24 cellular contexts compared by ENCODE assay signal in the genomic region with DNA sequence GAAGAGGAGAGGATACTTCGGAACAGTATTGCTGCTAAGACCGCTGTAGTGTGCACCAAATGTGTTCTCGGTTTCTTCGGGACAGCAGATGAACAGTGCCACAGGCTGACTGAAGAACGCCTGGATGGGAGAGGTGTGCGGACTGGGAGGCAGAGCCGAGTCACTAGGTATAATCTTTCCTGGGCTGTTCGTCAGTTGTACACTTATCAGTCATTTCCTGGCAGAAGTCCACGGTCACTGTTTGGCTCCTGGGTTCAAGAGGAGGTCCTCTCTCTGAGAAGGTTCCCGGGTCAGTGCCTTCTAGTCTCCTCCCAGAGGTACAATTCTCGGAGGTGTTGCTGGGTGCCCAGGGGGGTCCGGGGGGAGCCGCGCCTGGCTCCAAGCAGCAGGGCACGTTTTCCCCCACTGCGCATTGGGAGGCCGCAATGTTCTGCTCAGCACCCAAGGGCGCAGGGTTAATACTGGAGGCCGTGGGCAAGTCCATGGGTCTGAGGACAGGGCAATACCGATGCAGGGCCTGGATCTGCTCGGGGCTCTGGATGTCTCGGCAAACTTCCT. TPM values are rescaled to one million over a fixed set of nuclear protein-coding genes. Genes with fewer than 3 reads are reported as not detected.
"Had no signal": no experiment of that assay in that cellular context is flagged by ENCODE, and none has a peak within 500 bp of the region (broad histone marks: within the 10 kb centered on the region; RNA-seq: fewer than 3 reads in every experiment).

No MANE protein-coding gene starts in this region.

- ATAC-seq: effector memory CD8-positive, alpha-beta T cell; heart right ventricle; left lobe of liver; natural killer cell treated with Interleukin-12 subunit alpha and Interleukin-12 subunit beta and Interleukin-15 and Interleukin-18, amount 100 ng/mL, for 72 hours had no signal

- H3K36me3 Mint-ChIP-seq: natural killer cell treated with Interleukin-12 subunit alpha and Interleukin-12 subunit beta and Interleukin-15 and Interleukin-18, amount 100 ng/mL, for 72 hours had no signal

- H3K9me3 Mint-ChIP-seq: dendritic cell treated with granulocyte-macrophage colony-stimulating factor and Interleukin-4, amounts not matched to agents 40 ng/mL and 50 ng/mL, for 4 days; effector memory CD8-positive, alpha-beta T cell; natural killer cell treated with Interleukin-12 subunit alpha and Interleukin-12 subunit beta and Interleukin-15 and Interleukin-18, amount 100 ng/mL, for 72 hours; neural progenitor cell; type B pancreatic cell had no signal

- DNase-seq: effector memory CD8-positive, alpha-beta T cell; heart right ventricle; hypothalamus; mammary epithelial cell; nucleus accumbens; ovary; sigmoid colon; stimulated activated CD4-positive, alpha-beta T cell treated with anti-CD3 and anti-CD28 coated beads, Interleukin-2, amount 100 ng/mL, for 24 hours; stimulated activated naive CD4-positive, alpha-beta T cell; thyroid gland had no signal

- H3K4me3 Mint-ChIP-seq: dendritic cell treated with granulocyte-macrophage colony-stimulating factor and Interleukin-4, amounts not matched to agents 40 ng/mL and 50 ng/mL, for 4 days; effector memory CD8-positive, alpha-beta T cell; natural killer cell treated with Interleukin-12 subunit alpha and Interleukin-12 subunit beta and Interleukin-15 and Interleukin-18, amount 100 ng/mL, for 72 hours; neural progenitor cell; type B pancreatic cell had no signal

- H3K27ac Mint-ChIP-seq: dendritic cell treated with granulocyte-macrophage colony-stimulating factor and Interleukin-4, amounts not matched to agents 40 ng/mL and 50 ng/mL, for 4 days; effector memory CD8-positive, alpha-beta T cell; natural killer cell treated with Interleukin-12 subunit alpha and Interleukin-12 subunit beta and Interleukin-15 and Interleukin-18, amount 100 ng/mL, for 72 hours; type B pancreatic cell had no signal

- H3K27me3 Mint-ChIP-seq: dendritic cell treated with granulocyte-macrophage colony-stimulating factor and Interleukin-4, amounts not matched to agents 40 ng/mL and 50 ng/mL, for 4 days; effector memory CD8-positive, alpha-beta T cell; natural killer cell treated with Interleukin-12 subunit alpha and Interleukin-12 subunit beta and Interleukin-15 and Interleukin-18, amount 100 ng/mL, for 72 hours; type B pancreatic cell had no signal

RNA-seq across cellular contexts. Expression of a gene that starts 38.1 kb away (rescaled TPM):
- total RNA-seq: endothelial cell of umbilical vein; fibroblast of lung; frontal cortex; heart right ventricle; left lobe of liver; lower leg skin; mammary epithelial cell; mucosa of gallbladder; myocyte; natural killer cell treated with Interleukin-12 subunit alpha and Interleukin-12 subunit beta and Interleukin-15 and Interleukin-18, amount 100 ng/mL, for 72 hours; ovary; posterior vena cava; right atrium auricular region; sigmoid colon; suprapubic skin; thyroid gland had no signal
